Comparison of ENCODE assay signal across 32 cellular contexts in genomic region chr10:3421537-3422257, GRCh38.
DNase-seq lines count a peak whose midpoint lies in the region; ATAC-seq and TF ChIP-seq lines count a peak whose summit lies in the region.
"Had no signal": no experiment of that assay in that cellular context is flagged by ENCODE, and none has a peak within 500 bp of the region (broad histone marks: within the 10 kb centered on the region; RNA-seq: fewer than 3 reads in every experiment).

No MANE protein-coding gene starts in this region.

- H3K79me2 ChIP-seq in DND-41 (ENCODE audit: insufficient read depth, low read length), result no peaks in the 10 kb centered on the region

- H2BK15ac ChIP-seq in neuronal stem cell (ENCODE audit: low read length), result no peak overlapping the region

- no peak overlapping the region for H2BK5ac ChIP-seq in neuronal stem cell (ENCODE audit: low read length)

- no peak overlapping the region for H3K9ac ChIP-seq in DND-41 (ENCODE audit: low read depth, low read length)
- H3K9ac ChIP-seq in neuronal stem cell (ENCODE audit: low read depth, low read length, poor library complexity), result no peak overlapping the region

- H3K4me3 ChIP-seq in DND-41 (ENCODE audit: low read depth in 1 of 2, low read length in 2 of 2) (no peak overlapping the region), neuronal stem cell (ENCODE audit: low read length in 2 of 2) (no peak overlapping the region)
- H3K4me3 ChIP-seq: ascending aorta, cardiac muscle cell, gastroesophageal sphincter, SK-N-MC, stomach, tibial artery had no signal

- no peaks in the 10 kb centered on the region for H3K36me3 Mint-ChIP-seq in activated T-helper 1 cell treated with anti-CD3 and anti-CD28 coated beads, Interleukin-12 subunit alpha, Interleukin-12 subunit beta, Interleukin-2, Interleukin-4 antibody, amounts not matched to agents 30 ng/mL and 10 ng/mL and 1 ng/mL, durations not matched to agents 14 hours and 24 hours and 36 hours (ENCODE audit: low read depth)
- H3K36me3 Mint-ChIP-seq: activated naive CD8-positive, alpha-beta T cell; CD8-positive, alpha-beta memory T cell; immature natural killer cell had no signal

- H4K8ac ChIP-seq in neuronal stem cell (ENCODE audit: low read depth, low read length), result no peak overlapping the region

- intact Hi-C loops in activated T-helper 1 cell treated with anti-CD3 and anti-CD28 coated beads, Interleukin-12 subunit alpha, Interleukin-12 subunit beta, Interleukin-2, Interleukin-4 antibody, amounts not matched to agents 30 ng/mL and 10 ng/mL and 1 ng/mL, durations not matched to agents 14 hours and 24 hours and 36 hours (cut with micrococcal nuclease), result loop anchor here (2.0 kb wide), 1 partner anchor 47 kb away; no protein-coding TSS in a partner anchor

- H3K36me3 ChIP-seq in DND-41 (ENCODE audit: insufficient read depth, low read length) (no peaks in the 10 kb centered on the region), neuronal stem cell (replicated peaks in 1 of 2; ENCODE audit: control insufficient read depth in 2 of 2, insufficient read depth in 2 of 2, low read length in 2 of 2) (no peaks in the 10 kb centered on the region)
- H3K36me3 ChIP-seq: ascending aorta, cardiac muscle cell, gastroesophageal sphincter, stomach, tibial artery had no signal

- TF ChIP-seq CTCF in DND-41 (IDR thresholded peaks at IDR 0.05; ENCODE audit: borderline replicate concordance, extremely low read depth, low read length, poor library complexity, severe bottlenecking), result peak; percentile 15

- no peak overlapping the region for H3K4ac ChIP-seq in neuronal stem cell (ENCODE audit: low read length)

- no peaks in the 10 kb centered on the region for H3K27me3 ChIP-seq in DND-41 (ENCODE audit: insufficient read depth, low read length, poor library complexity)
- H3K27me3 ChIP-seq in neuronal stem cell (ENCODE audit: control insufficient read depth in 3 of 3, insufficient read depth in 3 of 3, low read depth in 1 of 3, low read length in 3 of 3), result no peaks in the 10 kb centered on the region
- H3K27me3 ChIP-seq: ascending aorta, cardiac muscle cell, gastroesophageal sphincter, tibial artery had no signal

- H3K9me3 Mint-ChIP-seq in activated T-helper 1 cell treated with anti-CD3 and anti-CD28 coated beads, Interleukin-12 subunit alpha, Interleukin-12 subunit beta, Interleukin-2, Interleukin-4 antibody, amounts not matched to agents 30 ng/mL and 10 ng/mL and 1 ng/mL, durations not matched to agents 14 hours and 24 hours and 36 hours, result no peaks in the 10 kb centered on the region
- H3K9me3 Mint-ChIP-seq: activated T-helper 2 cell treated with anti-CD3 and anti-CD28 coated beads, Interferon-gamma antibody, Interleukin-2, Interleukin-4, amounts not matched to agents 10 μg/mL and 5 μg/mL and 100 μg/mL, durations not matched to agents 14 hours and 24 hours and 36 hours; dendritic cell treated with granulocyte-macrophage colony-stimulating factor and Interleukin-4, amounts not matched to agents 40 ng/mL and 50 ng/mL, for 4 days; immature natural killer cell; T-helper 1 cell treated with Interleukin-12 subunit alpha and Interleukin-12 subunit beta and Interleukin-4 antibody, amounts not matched to agents 30 μg/mL and 1 μg/mL, for 36 hours had no signal

- H2AFZ ChIP-seq in DND-41 (ENCODE audit: low read depth, low read length) (no peak overlapping the region), neuronal stem cell (ENCODE audit: low read length) (no peak overlapping the region)

- no peak overlapping the region for H3K27ac Mint-ChIP-seq in activated T-helper 1 cell treated with anti-CD3 and anti-CD28 coated beads, Interleukin-12 subunit alpha, Interleukin-12 subunit beta, Interleukin-2, Interleukin-4 antibody, amounts not matched to agents 30 ng/mL and 10 ng/mL and 1 ng/mL, durations not matched to agents 14 hours and 24 hours and 36 hours
- H3K27ac Mint-ChIP-seq: activated naive CD8-positive, alpha-beta T cell; activated T-helper 2 cell treated with anti-CD3 and anti-CD28 coated beads, Interferon-gamma antibody, Interleukin-2, Interleukin-4, amounts not matched to agents 10 μg/mL and 5 μg/mL and 100 μg/mL, durations not matched to agents 14 hours and 24 hours and 36 hours; dendritic cell treated with granulocyte-macrophage colony-stimulating factor and Interleukin-4, amounts not matched to agents 40 ng/mL and 50 ng/mL, for 4 days; T-helper 1 cell treated with Interleukin-12 subunit alpha and Interleukin-12 subunit beta and Interleukin-4 antibody, amounts not matched to agents 30 μg/mL and 1 μg/mL, for 36 hours had no signal

- no CpG with 5 or more reads among the region's 16 CpGs for WGBS in neuronal stem cell (ENCODE audit: extremely low coverage in 2 of 2, insufficient read length in 2 of 2, insufficient replicate concordance in 1 of 2), 2 donors

- no peaks in the 10 kb centered on the region for H3K79me1 ChIP-seq in neuronal stem cell (ENCODE audit: low read depth, low read length)

- H3K4me1 Mint-ChIP-seq in activated T-helper 1 cell treated with anti-CD3 and anti-CD28 coated beads, Interleukin-12 subunit alpha, Interleukin-12 subunit beta, Interleukin-2, Interleukin-4 antibody, amounts not matched to agents 30 ng/mL and 10 ng/mL and 1 ng/mL, durations not matched to agents 14 hours and 24 hours and 36 hours (ENCODE audit: low read depth), result peaks cover 40% of the 10 kb centered on the region

- H3K9me3 ChIP-seq in DND-41 (ENCODE audit: insufficient read depth, low read length, severe bottlenecking), result no peaks in the 10 kb centered on the region
- no peaks in the 10 kb centered on the region for H3K9me3 ChIP-seq in neuronal stem cell (replicated peaks in 1 of 2; ENCODE audit: control insufficient read depth in 2 of 2, insufficient read depth in 1 of 2, low read depth in 1 of 2, low read length in 2 of 2)
- H3K9me3 ChIP-seq: ascending aorta, gastroesophageal sphincter, stomach, tibial artery had no signal

- H3K18ac ChIP-seq in neuronal stem cell (ENCODE audit: low read length), result peak overlapping the region; percentile 29

- H2BK12ac ChIP-seq in neuronal stem cell (ENCODE audit: low read length), result no peak overlapping the region

- H3K23ac ChIP-seq in neuronal stem cell (ENCODE audit: low read depth, low read length, poor library complexity), result no peak overlapping the region

- H3K27me3 Mint-ChIP-seq in activated T-helper 1 cell treated with anti-CD3 and anti-CD28 coated beads, Interleukin-12 subunit alpha, Interleukin-12 subunit beta, Interleukin-2, Interleukin-4 antibody, amounts not matched to agents 30 ng/mL and 10 ng/mL and 1 ng/mL, durations not matched to agents 14 hours and 24 hours and 36 hours (ENCODE audit: insufficient read depth), result peaks cover 23% of the 10 kb centered on the region

- no peak overlapping the region for H2BK120ac ChIP-seq in neuronal stem cell (ENCODE audit: low read depth, low read length)

- H3K14ac ChIP-seq in neuronal stem cell (ENCODE audit: low read length), result no peak overlapping the region

- H4K20me1 ChIP-seq in DND-41 (ENCODE audit: insufficient read depth, low read length), result no peaks in the 10 kb centered on the region

- no peak overlapping the region for H2AK5ac ChIP-seq in neuronal stem cell (ENCODE audit: low read depth, low read length)

- H3K4me3 Mint-ChIP-seq in activated T-helper 1 cell treated with anti-CD3 and anti-CD28 coated beads, Interleukin-12 subunit alpha, Interleukin-12 subunit beta, Interleukin-2, Interleukin-4 antibody, amounts not matched to agents 30 ng/mL and 10 ng/mL and 1 ng/mL, durations not matched to agents 14 hours and 24 hours and 36 hours, result peak overlapping the region; percentile 53
- H3K4me3 Mint-ChIP-seq: activated naive CD8-positive, alpha-beta T cell; dendritic cell treated with granulocyte-macrophage colony-stimulating factor and Interleukin-4, amounts not matched to agents 40 ng/mL and 50 ng/mL, for 4 days had no signal

- ATAC-seq in DND-41 (ENCODE audit: insufficient read depth, low read depth) (no peak), HG02981 (IDR thresholded peaks at IDR 0.05; ENCODE audit: unreplicated experiment) (no peak), GM21717 (IDR thresholded peaks at IDR 0.05; ENCODE audit: unreplicated experiment) (no peak)
- ATAC-seq: gastroesophageal sphincter had no signal

- H4K91ac ChIP-seq in neuronal stem cell (ENCODE audit: low read depth, low read length, poor library complexity), result no peak overlapping the region

- DNase-seq in NK-92 treated with Interleukin-12 subunit alpha and Interleukin-12 subunit beta, amount 100 ng/mL, for 24 hours (lab: John Stamatoyannopoulos, UW), result peak; percentile 10
- DNase-seq in NK-92 (lab: John Stamatoyannopoulos, UW; ENCODE audit: unreplicated experiment), result no peak
- no peak for DNase-seq in DND-41
- no peak for DNase-seq in activated T-helper 1 cell treated with anti-CD3 and anti-CD28 coated beads, Interleukin-12 subunit alpha, Interleukin-12 subunit beta, Interleukin-2, Interleukin-4 antibody, amounts not matched to agents 30 ng/mL and 10 ng/mL and 1 ng/mL, durations not matched to agents 14 hours and 24 hours and 36 hours (ENCODE audit: low spot score)
- DNase-seq in neuronal stem cell (ENCODE audit: low spot score), result no peak
- no peak for DNase-seq in OCI-M1 (lab: John Stamatoyannopoulos, UW)
- DNase-seq: activated CD4-positive, alpha-beta T cell treated with anti-CD3 and anti-CD28 coated beads for 1 hour; activated CD8-positive, alpha-beta memory T cell treated with anti-CD3 and anti-CD28 coated beads, Interleukin-2, amount 50 U/mL, for 4 hours; AML-193; CD8-positive, alpha-beta memory T cell; DMS79; GF-D8; H7; hippocampal formation; mesendoderm; NCI-H1092; NCI-H1694 treated with DMSO at 0.1 percent for 48 hours; NCI-H526 treated with DMSO at 0.1 percent for 48 hours; stimulated activated CD4-positive, alpha-beta T cell treated with anti-CD3 and anti-CD28 coated beads, Interleukin-15, amount 100 ng/mL, for 24 hours; stomach; tibial artery had no signal

- H3K27ac ChIP-seq in DND-41 (ENCODE audit: low read length) (no peak overlapping the region), neuronal stem cell (replicated peaks; ENCODE audit: low read length) (no peak overlapping the region)
- H3K27ac ChIP-seq: ascending aorta, cardiac muscle cell, gastroesophageal sphincter, SK-N-MC, stomach, tibial artery had no signal

- no peak overlapping the region for H3K4me2 ChIP-seq in DND-41 (ENCODE audit: insufficient read depth, low read length)
- H3K4me2 ChIP-seq in neuronal stem cell (ENCODE audit: insufficient read depth, low read length, poor library complexity, severe bottlenecking), result no peak overlapping the region

- peaks cover 20% of the 10 kb centered on the region for H3K4me1 ChIP-seq in DND-41 (ENCODE audit: insufficient read depth, low read length)
- peaks cover 0 to 2% of the 10 kb centered on the region in 2 donors for H3K4me1 ChIP-seq in neuronal stem cell (ENCODE audit: control insufficient read depth in 2 of 2, insufficient read depth in 1 of 2, low read depth in 1 of 2, low read length in 2 of 2)
